ENCODE assay signal across 16 cellular contexts in genomic region chr11:6887711-6888110, GRCh38. TPM values are rescaled to one million over a fixed set of nuclear protein-coding genes. Genes with fewer than 3 reads are reported as not detected.
"Had no signal": no experiment of that assay in that cellular context is flagged by ENCODE, and none has a peak within 500 bp of the region (broad histone marks: within the 10 kb centered on the region; RNA-seq: fewer than 3 reads in every experiment).

No MANE protein-coding gene starts in this region.

RNA-seq across cellular contexts. Expression of gene OR2D2, which starts 4.6 kb away (rescaled TPM):
- total RNA-seq: stomach, subcutaneous adipose tissue, tibial nerve, upper lobe of right lung, vagina had no signal
- polyA plus RNA-seq: stomach, thymus, urinary bladder had no signal

RNA-seq across cellular contexts. Expression of gene OR10A4, which starts 11.3 kb away (rescaled TPM):
- total RNA-seq: stomach, subcutaneous adipose tissue, suprapubic skin, temporal lobe, testis, thoracic aorta, thyroid gland, tibial nerve, transverse colon, upper lobe of left lung, upper lobe of right lung, ureter, urinary bladder, uterus, vagina had no signal
- polyA plus RNA-seq: stomach, thymus, urinary bladder had no signal

RNA-seq across cellular contexts. Expression of gene OR10A2, which starts 24.9 kb away (rescaled TPM):
- total RNA-seq: stomach, subcutaneous adipose tissue, suprapubic skin, temporal lobe, testis, thoracic aorta, thyroid gland, tibial nerve, transverse colon, upper lobe of left lung, upper lobe of right lung, ureter, urinary bladder, uterus, vagina had no signal
- polyA plus RNA-seq: stomach, thymus, urinary bladder had no signal

RNA-seq across cellular contexts. Expression of gene OR2D3, which starts 33.1 kb away (rescaled TPM):
- total RNA-seq: stomach, subcutaneous adipose tissue, suprapubic skin, temporal lobe, testis, thoracic aorta, thyroid gland, tibial nerve, transverse colon, upper lobe of left lung, upper lobe of right lung, ureter, urinary bladder, uterus, vagina had no signal
- polyA plus RNA-seq: stomach, thymus, urinary bladder had no signal
